Comparison of ENCODE assay signal across 23 cellular contexts in genomic region chr15:91043190-91043874, GRCh38. TPM values are rescaled to one million over a fixed set of nuclear protein-coding genes. Genes with fewer than 3 reads are reported as not detected.
DNase-seq lines count a peak whose midpoint lies in the region; ATAC-seq, FAIRE-seq and TF ChIP-seq lines count a peak whose summit lies in the region.
"Had no signal": no experiment of that assay in that cellular context is flagged by ENCODE, and none has a peak within 500 bp of the region (broad histone marks: within the 10 kb centered on the region; RNA-seq: fewer than 3 reads in every experiment).

No MANE protein-coding gene starts in this region.

- DNase-seq in H7: peak; percentile 35
- no peak for DNase-seq in K562 (ENCODE audit: extremely low read depth in 1 of 4, low spot score in 3 of 4)
- DNase-seq in neuronal stem cell (ENCODE audit: low spot score): no peak
- DNase-seq in GM10248 (ENCODE audit: extremely low spot score): no peak
- no peak for DNase-seq in activated effector memory CD4-positive, alpha-beta T cell treated with anti-CD3 and anti-CD28 coated beads, Interleukin-2, amount 50 U/mL, for 16 hours
- no peak for DNase-seq in activated CD4-positive, CD25-positive, alpha-beta regulatory T cell (lab: John Stamatoyannopoulos, UW)
- no peak for DNase-seq in NCI-H748 treated with DMSO at 0.1 percent for 48 hours (lab: John Stamatoyannopoulos, UW)
- DNase-seq: ACHN; AML-193; CD8-positive, alpha-beta T cell; DMS 273 treated with DMSO at 0.1 percent for 48 hours; DMS53; DND-41; EL; GM23248 had no signal

- peak overlapping the region in 2 of 11 experiments; percentile 11 to 25; a peak in 1 of 22 replicates for H3K9ac ChIP-seq in BLaER1 treated with 17β-estradiol and CSF1 and Interleukin-3, amounts not matched to agents 10 nM and 100 nM
- H3K9ac ChIP-seq in K562 (ENCODE audit: insufficient read depth in 1 of 2, low read depth in 2 of 2, low read length in 2 of 2): peak overlapping the region in 1 of 2 experiments; percentile 0; a peak in 1 of 4 replicates
- H3K9ac ChIP-seq in neuronal stem cell (ENCODE audit: low read depth, low read length, poor library complexity): no peak overlapping the region
- H3K9ac ChIP-seq: GM23248 had no signal

- no peak overlapping the region for H2BK5ac ChIP-seq in neuronal stem cell (ENCODE audit: low read length)

- POLR2A ChIA-PET in K562 (lab: Yijun Ruan, JAX): interaction anchor here (0.5 to 1.8 kb wide), 4 partner anchors 10 to 859 kb away, joined by 3 to 7 read pairs (median 4); no protein-coding TSS in a partner anchor
- POLR2A ChIA-PET in GM10248 (lab: Yijun Ruan, JAX): no interaction called here

- 77% methylated on average over 9 of the region's 11 CpGs for WGBS in K562 (ENCODE audit: insufficient coverage, low coverage, missing lambda C conversion rate)
- WGBS in neuronal stem cell (ENCODE audit: extremely low coverage in 2 of 2, insufficient read length in 2 of 2, insufficient replicate concordance in 1 of 2), 2 donors: no CpG with 5 or more reads among the region's 11 CpGs

- H4K91ac ChIP-seq in neuronal stem cell (ENCODE audit: low read depth, low read length, poor library complexity): no peak overlapping the region

- H3K79me2 ChIP-seq in K562 (ENCODE audit: control insufficient read depth, insufficient read depth, low read length): no peaks in the 10 kb centered on the region

- peaks cover 0 to 12% (median 0%) of the 10 kb centered on the region in 11 experiments; a peak in 5 of 22 replicates for H3K9me3 ChIP-seq in BLaER1 treated with 17β-estradiol and CSF1 and Interleukin-3, amounts not matched to agents 10 nM and 100 nM (replicated peaks in 1 of 11)
- H3K9me3 ChIP-seq in K562 (replicated peaks; ENCODE audit: control insufficient read depth, insufficient read depth, low read depth, low read length): no peaks in the 10 kb centered on the region
- no peaks in the 10 kb centered on the region for H3K9me3 ChIP-seq in neuronal stem cell (replicated peaks in 1 of 2; ENCODE audit: control insufficient read depth in 2 of 2, insufficient read depth in 1 of 2, low read depth in 1 of 2, low read length in 2 of 2)

- no peak for TF ChIP-seq RAD21 in K562 (CRISPR knock-in tag; conservative IDR thresholded peaks at IDR 0.05 in 1 of 2, IDR thresholded peaks at IDR 0.05 in 1 of 2)

- H3K14ac ChIP-seq in neuronal stem cell (ENCODE audit: low read length): no peak overlapping the region

- no peak overlapping the region for H2BK120ac ChIP-seq in neuronal stem cell (ENCODE audit: low read depth, low read length)

- H4K8ac ChIP-seq in neuronal stem cell (ENCODE audit: low read depth, low read length): peak overlapping the region; percentile 23

- in situ Hi-C loops in K562 (cut with MboI): loop anchor here (10.0 kb wide), 1 partner anchor 569 kb away; no protein-coding TSS in a partner anchor

- H3K27ac ChIP-seq in BLaER1 treated with 17β-estradiol and CSF1 and Interleukin-3, amounts not matched to agents 10 nM and 100 nM: 0 out of 22 replicates have a peak overlapping the region, but pooled peaks of 1 of the 11 experiments have one; percentile 17
- no peak overlapping the region for H3K27ac ChIP-seq in K562 (ENCODE audit: extremely low read depth, low read depth, low read length)
- H3K27ac ChIP-seq in neuronal stem cell (replicated peaks; ENCODE audit: low read length): no peak overlapping the region
- H3K27ac ChIP-seq: GM23248 had no signal

- H3K27me3 ChIP-seq in BLaER1 treated with 17β-estradiol and CSF1 and Interleukin-3, amounts not matched to agents 10 nM and 100 nM: no peaks in the 10 kb centered on the region
- H3K27me3 ChIP-seq in H7 (ENCODE audit: control insufficient read depth, insufficient read depth, low read length) (no peaks in the 10 kb centered on the region; the same call in 1 of the 2 replicates), K562 (ENCODE audit: control insufficient read depth in 2 of 2, insufficient read depth in 2 of 2, low read length in 2 of 2) (no peaks in the 10 kb centered on the region), neuronal stem cell (ENCODE audit: control insufficient read depth in 3 of 3, insufficient read depth in 3 of 3, low read depth in 1 of 3, low read length in 3 of 3) (peaks cover 0 to 26% (median 2%) of the 10 kb centered on the region in 3 experiments)

- H3K36me3 ChIP-seq in BLaER1 treated with 17β-estradiol and CSF1 and Interleukin-3, amounts not matched to agents 10 nM and 100 nM: no peaks in the 10 kb centered on the region
- H3K36me3 ChIP-seq in H7 (replicated peaks; ENCODE audit: control insufficient read depth, insufficient read depth, low read length): no peaks in the 10 kb centered on the region
- H3K36me3 ChIP-seq in K562 (ENCODE audit: control insufficient read depth, insufficient read depth, low read length): no peaks in the 10 kb centered on the region
- no peaks in the 10 kb centered on the region for H3K36me3 ChIP-seq in neuronal stem cell (replicated peaks in 1 of 2; ENCODE audit: control insufficient read depth in 2 of 2, insufficient read depth in 2 of 2, low read length in 2 of 2)

- H2BK12ac ChIP-seq in neuronal stem cell (ENCODE audit: low read length): no peak overlapping the region

- no peak overlapping the region for H2AK5ac ChIP-seq in neuronal stem cell (ENCODE audit: low read depth, low read length)

- TF ChIP-seq POLR2A in K562 (conservative IDR thresholded peaks at IDR 0.05): no peak

- H3K4me2 ChIP-seq in BLaER1 treated with 17β-estradiol and CSF1 and Interleukin-3, amounts not matched to agents 10 nM and 100 nM: peak overlapping the region; percentile 21 to 79 (median 63); a peak in 21 of 22 replicates
- H3K4me2 ChIP-seq in K562 (ENCODE audit: insufficient read depth, low read length) (no peak overlapping the region), neuronal stem cell (ENCODE audit: insufficient read depth, low read length, poor library complexity, severe bottlenecking) (no peak overlapping the region)

- no peak overlapping the region for H3K23ac ChIP-seq in neuronal stem cell (ENCODE audit: low read depth, low read length, poor library complexity)

- no peaks in the 10 kb centered on the region for H3K79me1 ChIP-seq in neuronal stem cell (ENCODE audit: low read depth, low read length)

- H3K4ac ChIP-seq in neuronal stem cell (ENCODE audit: low read length): no peak overlapping the region

- TF ChIP-seq CTCF in K562 (IDR thresholded peaks at IDR 0.05 in 2 of 3, conservative IDR thresholded peaks at IDR 0.05 in 1 of 3; ENCODE audit: insufficient read depth in 2 of 3, low read depth in 1 of 3, low read length in 3 of 3): no peak
- TF ChIP-seq CTCF in GM10248 (IDR thresholded peaks at IDR 0.05; ENCODE audit: control extremely low read depth, extremely low read depth, low read depth, missing control alignments): no peak

- H4K20me1 ChIP-seq in BLaER1 treated with 17β-estradiol and CSF1 and Interleukin-3, amounts not matched to agents 10 nM and 100 nM: no peaks in the 10 kb centered on the region
- H4K20me1 ChIP-seq in K562 (replicated peaks; ENCODE audit: control insufficient read depth, insufficient read depth, low read length): no peaks in the 10 kb centered on the region

- H3K9me1 ChIP-seq in K562 (ENCODE audit: control insufficient read depth, insufficient read depth, low read length): no peaks in the 10 kb centered on the region

- H3K4me3 ChIP-seq in BLaER1 treated with 17β-estradiol and CSF1 and Interleukin-3, amounts not matched to agents 10 nM and 100 nM: no peak overlapping the region
- H3K4me3 ChIP-seq in H7 (ENCODE audit: insufficient read depth, low read depth, low read length) (no peak overlapping the region), K562 (no peak overlapping the region), neuronal stem cell (ENCODE audit: low read length in 2 of 2) (no peak overlapping the region)
- H3K4me3 ChIP-seq: GM23248 had no signal

- no peak for TF ChIP-seq EP300 in K562 (IDR thresholded peaks at IDR 0.05; ENCODE audit: low read length)

- H2AFZ ChIP-seq in K562 (ENCODE audit: low read depth, low read length): peak overlapping the region; percentile 44
- no peak overlapping the region for H2AFZ ChIP-seq in neuronal stem cell (ENCODE audit: low read length)
- H2AFZ ChIP-seq: GM23248 had no signal

- H3K4me1 ChIP-seq in BLaER1 treated with 17β-estradiol and CSF1 and Interleukin-3, amounts not matched to agents 10 nM and 100 nM: peaks cover 21 to 43% (median 37%) of the 10 kb centered on the region in 10 experiments
- H3K4me1 ChIP-seq in K562 (replicated peaks in 1 of 2; ENCODE audit: control insufficient read depth in 2 of 2, insufficient read depth in 2 of 2, low read length in 2 of 2) (peaks cover 5 to 6% of the 10 kb centered on the region in 2 experiments; a peak in 4 of 5 replicates), neuronal stem cell (ENCODE audit: control insufficient read depth in 2 of 2, insufficient read depth in 1 of 2, low read depth in 1 of 2, low read length in 2 of 2) (peaks cover 0 to under 1% of the 10 kb centered on the region in 2 donors)

- H3K18ac ChIP-seq in neuronal stem cell (ENCODE audit: low read length): no peak overlapping the region

- CTCF ChIA-PET in K562 (lab: Yijun Ruan, JAX; ENCODE audit: low intra/inter-chr PET ratio) (no interaction called here), GM10248 (lab: Yijun Ruan, JAX) (interaction anchor here (0.9 to 2.5 kb wide), 5 partner anchors 10 to 228 kb away, joined by 3 to 12 read pairs (median 5); no protein-coding TSS in a partner anchor)

- BruUV-seq in K562 (replicated peaks; lab: Mats Ljungman, UMichigan): no TSS peak

- no peak overlapping the region for H2BK15ac ChIP-seq in neuronal stem cell (ENCODE audit: low read length)

- no peak for FAIRE-seq in K562 (lab: Jason Lieb, UNC)
- FAIRE-seq: A204.1, GM12892, GM18507, H54 had no signal

- intact Hi-C loops in K562 (cut with micrococcal nuclease): no loop called here

- ATAC-seq in K562: no peak; the same call in 2 of the 3 replicates
- ATAC-seq: CD8-positive, alpha-beta T cell; HCT116 had no signal

RNA-seq across cellular contexts. Expression of gene VPS33B, which starts 20.9 kb away (rescaled TPM):
- 13.7 and 16.6 TPM in 2 replicates for total RNA-seq in H7 (2014; rRNA removed; shearing (Covaris generic))
- 35.4 and 57.8 TPM in 2 replicates for total RNA-seq in K562 (2011; cell fraction: chromatin; rRNA removed; ENCODE audit: low replicate concordance)
- total RNA-seq in K562 (2011; cell fraction: nucleolus; rRNA removed): 34.5 and 42.0 TPM in 2 replicates
- total RNA-seq in K562 (2011; cell fraction: nucleoplasm; rRNA removed): 28.3 and 30.4 TPM in 2 replicates
- 9.4 and 10.2 TPM in 2 replicates for total RNA-seq in K562 (2014; rRNA removed)
- 14.3 and 14.8 TPM in 2 replicates for total RNA-seq in K562 (2014; rRNA removed; fragmentation: Illumina TruSeq; extraction: Trizol)
- 13.0 and 13.5 TPM in 2 replicates for total RNA-seq in K562 (2015; rRNA removed; fragmentation: Illumina TruSeq; extraction: Trizol)
- 19.6 and 19.9 TPM in 2 replicates for total RNA-seq in K562 (2021)
- 25.5 and 28.0 TPM in 2 replicates for polyA plus RNA-seq in K562 (2011; rRNA removed)
- polyA plus RNA-seq in K562 (2011; cell fraction: cytosol; rRNA removed): 12.5 and 12.9 TPM in 2 replicates
- polyA plus RNA-seq in K562 (2011; cell fraction: nucleus; rRNA removed): 34.8 and 45.4 TPM in 2 replicates
- 22.2 and 32.7 TPM in 2 replicates for polyA plus RNA-seq in K562 (2012)
- polyA plus RNA-seq in K562 (2014; fragmentation: Illumina TruSeq; extraction: Trizol): 12.4 and 16.3 TPM in 2 replicates
- 10 to 100 TPM in 1 of 2 experiments, 1 to 10 TPM in 1; 9.8 to 10.7 TPM for polyA plus RNA-seq in K562 (2014; fragmentation: Nextera tagmentation; extraction: Ambion mirVana)
- polyA plus RNA-seq in K562 (2014; rRNA removed): 12.7 and 15.1 TPM in 2 replicates
- 13.7 and 22.8 TPM in 2 replicates for polyA minus RNA-seq in K562 (2011; rRNA and poly(A)+ RNA removed)
- polyA minus RNA-seq in K562 (2011; cell fraction: cytosol; rRNA and poly(A)+ RNA removed): 4.2 and 20.6 TPM in 2 replicates
- 7.9 and 12.8 TPM in 2 replicates for polyA minus RNA-seq in K562 (2011; cell fraction: nucleus; rRNA and poly(A)+ RNA removed)
- 15.9 TPM for polyA plus RNA-seq in neuronal stem cell (2013, experiment 1 of 2)
- 17.5 TPM for polyA plus RNA-seq in neuronal stem cell (2013, experiment 2 of 2)

RNA-seq across cellular contexts. Expression of gene PRC1, which starts 49.0 kb away (rescaled TPM):
- total RNA-seq in H7 (2014; rRNA removed; shearing (Covaris generic)): 143 and 195 TPM in 2 replicates
- total RNA-seq in K562 (2011; cell fraction: chromatin; rRNA removed; ENCODE audit: low replicate concordance): 402 and 749 TPM in 2 replicates
- 233 and 300 TPM in 2 replicates for total RNA-seq in K562 (2011; cell fraction: nucleolus; rRNA removed)
- 292 and 338 TPM in 2 replicates for total RNA-seq in K562 (2011; cell fraction: nucleoplasm; rRNA removed)
- total RNA-seq in K562 (2014; rRNA removed): 226 and 263 TPM in 2 replicates
- 201 and 210 TPM in 2 replicates for total RNA-seq in K562 (2014; rRNA removed; fragmentation: Illumina TruSeq; extraction: Trizol)
- total RNA-seq in K562 (2015; rRNA removed; fragmentation: Illumina TruSeq; extraction: Trizol): 223 and 228 TPM in 2 replicates
- total RNA-seq in K562 (2021): 150 and 181 TPM in 2 replicates
- 391 and 460 TPM in 2 replicates for polyA plus RNA-seq in K562 (2011; rRNA removed)
- polyA plus RNA-seq in K562 (2011; cell fraction: cytosol; rRNA removed): 329 and 446 TPM in 2 replicates
- 1,023 and 1,561 TPM in 2 replicates for polyA plus RNA-seq in K562 (2011; cell fraction: nucleus; rRNA removed)
- polyA plus RNA-seq in K562 (2012): 176 and 186 TPM in 2 replicates
- 248 and 284 TPM in 2 replicates for polyA plus RNA-seq in K562 (2014; fragmentation: Illumina TruSeq; extraction: Trizol)
- polyA plus RNA-seq in K562 (2014; fragmentation: Nextera tagmentation; extraction: Ambion mirVana): 100 to 1,000 TPM; 156 to 240 TPM
- polyA plus RNA-seq in K562 (2014; rRNA removed): 256 and 264 TPM in 2 replicates
- 342 and 344 TPM in 2 replicates for polyA minus RNA-seq in K562 (2011; rRNA and poly(A)+ RNA removed)
- polyA minus RNA-seq in K562 (2011; cell fraction: cytosol; rRNA and poly(A)+ RNA removed): 145 and 166 TPM in 2 replicates
- 175 and 402 TPM in 2 replicates for polyA minus RNA-seq in K562 (2011; cell fraction: nucleus; rRNA and poly(A)+ RNA removed)
- 196 TPM for polyA plus RNA-seq in neuronal stem cell (2013, experiment 1 of 2)
- 191 TPM for polyA plus RNA-seq in neuronal stem cell (2013, experiment 2 of 2)

RNA-seq across cellular contexts. Expression of gene SV2B, which starts 56.7 kb away (rescaled TPM):
- total RNA-seq in H7 (2014; rRNA removed; shearing (Covaris generic)): under 0.01 and 0.03 TPM in 2 replicates
- 0.05 TPM in 1 of 2 replicates, not detected in the other for total RNA-seq in K562 (2011; cell fraction: chromatin; rRNA removed; ENCODE audit: low replicate concordance)
- not detected in 2 replicates for total RNA-seq in K562 (2011; cell fraction: nucleolus; rRNA removed)
- total RNA-seq in K562 (2011; cell fraction: nucleoplasm; rRNA removed): under 0.01 TPM in 1 of 2 replicates, not detected in the other
- 0.05 and 0.12 TPM in 2 replicates for total RNA-seq in K562 (2014; rRNA removed)
- total RNA-seq in K562 (2014; rRNA removed; fragmentation: Illumina TruSeq; extraction: Trizol): 0.18 and 0.19 TPM in 2 replicates
- 0.23 and 0.25 TPM in 2 replicates for total RNA-seq in K562 (2015; rRNA removed; fragmentation: Illumina TruSeq; extraction: Trizol)
- total RNA-seq in K562 (2021): 0.11 and 0.18 TPM in 2 replicates
- polyA plus RNA-seq in K562 (2011; rRNA removed): 0.01 TPM in 1 of 2 replicates, not detected in the other
- polyA plus RNA-seq in K562 (2011; cell fraction: cytosol; rRNA removed): not detected in 2 replicates
- not detected in 2 replicates for polyA plus RNA-seq in K562 (2011; cell fraction: nucleus; rRNA removed)
- polyA plus RNA-seq in K562 (2012): 0.22 and 0.54 TPM in 2 replicates
- 0.12 and 0.13 TPM in 2 replicates for polyA plus RNA-seq in K562 (2014; fragmentation: Illumina TruSeq; extraction: Trizol)
- under 1 TPM; 0.11 to 0.15 TPM for polyA plus RNA-seq in K562 (2014; fragmentation: Nextera tagmentation; extraction: Ambion mirVana)
- 0.08 and 0.11 TPM in 2 replicates for polyA plus RNA-seq in K562 (2014; rRNA removed)
- 0.07 TPM in 1 of 2 replicates, not detected in the other for polyA minus RNA-seq in K562 (2011; rRNA and poly(A)+ RNA removed)
- not detected in 2 replicates for polyA minus RNA-seq in K562 (2011; cell fraction: cytosol; rRNA and poly(A)+ RNA removed)
- polyA minus RNA-seq in K562 (2011; cell fraction: nucleus; rRNA and poly(A)+ RNA removed): not detected in 2 replicates
- 0.11 TPM for polyA plus RNA-seq in neuronal stem cell (2013, experiment 1 of 2)
- polyA plus RNA-seq in neuronal stem cell (2013, experiment 2 of 2): 0.12 TPM
- total RNA-seq: CD8-positive, alpha-beta T cell; G401; GM23248 had no signal
- polyA plus RNA-seq: BJ, GM23248 had no signal

Comparison
In these comparisons a context has a peak if more than half of its experiments do, and no peak if none do; other contexts are left out.
1. H3K4me2 ChIP-seq: peak in BLaER1 treated with 17β-estradiol and CSF1 and Interleukin-3, amounts not matched to agents 10 nM and 100 nM (11 of 11); none in K562 (single experiment) and neuronal stem cell (single experiment).